10 cellular contexts compared by ENCODE assay signal in genomic region chr4:129094347-129094746, GRCh38. TPM values are rescaled to one million over a fixed set of nuclear protein-coding genes. Genes with fewer than 3 reads are reported as not detected.
DNase-seq lines count a peak whose midpoint lies in the region; ATAC-seq and TF ChIP-seq lines count a peak whose summit lies in the region.
"Had no signal": no experiment of that assay in that cellular context is flagged by ENCODE, and none has a peak within 500 bp of the region (broad histone marks: within the 10 kb centered on the region; RNA-seq: fewer than 3 reads in every experiment).

No MANE protein-coding gene starts in this region.

- TF ChIP-seq EP300 in gastroesophageal sphincter (IDR thresholded peaks at IDR 0.05): no peak
- no peak for TF ChIP-seq EP300 in tibial nerve (IDR thresholded peaks at IDR 0.05)

- ATAC-seq in heart left ventricle (no peak), left ventricle myocardium superior (no peak), gastroesophageal sphincter (no peak), HG03097 (IDR thresholded peaks at IDR 0.05; ENCODE audit: low FRiP score, unreplicated experiment) (no peak)

- no peak for DNase-seq in heart left ventricle
- no peak for DNase-seq in left ventricle myocardium superior
- DNase-seq in SJCRH30: no peak
- no peak for DNase-seq in tibial nerve (ENCODE audit: low spot score in 2 of 2)
- DNase-seq in NCI-H2171 treated with DMSO at 0.1 percent for 48 hours (lab: John Stamatoyannopoulos, UW): no peak
- no peak for DNase-seq in NCI-H2081 treated with DMSO at 0.1 percent for 48 hours (lab: John Stamatoyannopoulos, UW)
- DNase-seq: activated naive CD4-positive, alpha-beta T cell treated with Interleukin-2 at 50 U/mL for 16 hours; NCI-H1436 had no signal

- no peaks in the 10 kb centered on the region for H3K36me3 ChIP-seq in heart left ventricle
- H3K36me3 ChIP-seq in SJCRH30: no peaks in the 10 kb centered on the region
- no peaks in the 10 kb centered on the region for H3K36me3 ChIP-seq in gastroesophageal sphincter
- H3K36me3 ChIP-seq in tibial nerve: no peaks in the 10 kb centered on the region

- TF ChIP-seq POLR2A in heart left ventricle (IDR thresholded peaks at IDR 0.05) (no peak), gastroesophageal sphincter (IDR thresholded peaks at IDR 0.05) (no peak), tibial nerve (IDR thresholded peaks at IDR 0.05) (no peak)

- WGBS in heart left ventricle, 4 donors: 77 to 89% (median 81%) methylated on average over 3 of the region's 3 CpGs
- WGBS in gastroesophageal sphincter (ENCODE audit: low coverage in 1 of 2), 2 donors: 56 to 67% methylated on average over 3 of the region's 3 CpGs
- 66 to 73% methylated on average over 3 of the region's 3 CpGs for WGBS in tibial nerve, 2 donors

- no peaks in the 10 kb centered on the region for H3K9me3 ChIP-seq in heart left ventricle
- H3K9me3 ChIP-seq in SJCRH30 (replicated peaks): no peaks in the 10 kb centered on the region
- H3K9me3 ChIP-seq in gastroesophageal sphincter: no peaks in the 10 kb centered on the region
- no peaks in the 10 kb centered on the region for H3K9me3 ChIP-seq in tibial nerve

- H3K27ac ChIP-seq in heart left ventricle (peak overlapping the region in 4 of 12 donors; percentile 95 to 98 (median 98)), SJCRH30 (no peak overlapping the region), gastroesophageal sphincter (peak overlapping the region; percentile 93 to 98 (median 94)), tibial nerve (peak overlapping the region in 3 of 4 donors; percentile 88 to 95 (median 92))

- intact Hi-C loops in heart left ventricle (cut with DNase I) (loop anchor here in 3 of 10 donors (5.0 to 10.0 kb wide), 5 partner anchors 280 to 1032 kb away; partner anchors contain the start of genes PGRMC2 (in 2 of the 3) and LARP1B (in 1 of the 3)), left ventricle myocardium superior (cut with micrococcal nuclease) (no loop called here)

- H3K27me3 ChIP-seq in heart left ventricle (no peaks in the 10 kb centered on the region), SJCRH30 (no peaks in the 10 kb centered on the region), gastroesophageal sphincter (no peaks in the 10 kb centered on the region), tibial nerve (no peaks in the 10 kb centered on the region)

- peak overlapping the region in 9 of 12 donors; percentile 50 to 92 (median 79) for H3K4me3 ChIP-seq in heart left ventricle
- peak overlapping the region; percentile 72 for H3K4me3 ChIP-seq in SJCRH30
- H3K4me3 ChIP-seq in gastroesophageal sphincter: peak overlapping the region; percentile 76 to 82
- H3K4me3 ChIP-seq in tibial nerve: peak overlapping the region in 2 of 4 donors; percentile 53 to 61

- no peak for TF ChIP-seq CTCF in heart left ventricle (IDR thresholded peaks at IDR 0.05)
- no peak for TF ChIP-seq CTCF in gastroesophageal sphincter (IDR thresholded peaks at IDR 0.05)
- no peak for TF ChIP-seq CTCF in tibial nerve (IDR thresholded peaks at IDR 0.05)

- H3K4me1 ChIP-seq in heart left ventricle (peaks cover 0 to 55% (median 23%) of the 10 kb centered on the region in 12 donors), SJCRH30 (no peaks in the 10 kb centered on the region), gastroesophageal sphincter (peaks cover 10 to 42% (median 11%) of the 10 kb centered on the region in 3 donors), tibial nerve (peaks cover 0 to 42% (median 7%) of the 10 kb centered on the region in 4 donors)

RNA-seq across cellular contexts. Expression of gene SCLT1, which starts 1.0 kb away (rescaled TPM):
- total RNA-seq in heart left ventricle (10 to 100 TPM in 6 of 9 donors, 1 to 10 TPM in 3; 5.3 to 13.7 (median 10.8) TPM), left ventricle myocardium superior (7.7 TPM), gastroesophageal sphincter (10 to 100 TPM in 2 of 4 donors, 1 to 10 TPM in 2; 5.2 to 26.0 (median 9.0) TPM), tibial nerve (10 to 100 TPM in 3 of 4 donors, 1 to 10 TPM in 1; 9.2 to 28.8 (median 18.6) TPM)
- 1 to 10 TPM; 3.4 to 3.9 TPM for polyA plus RNA-seq in heart left ventricle
- total RNA-seq in SJCRH30 (2014; rRNA removed; shearing (Covaris generic)): 22.1 and 23.2 TPM in 2 replicates

RNA-seq across cellular contexts. Expression of gene C4orf33, which starts 1.6 kb away (rescaled TPM):
- total RNA-seq in heart left ventricle: 10 to 100 TPM in 1 of 9 donors, 1 to 10 TPM in 8; 2.8 to 11.7 (median 4.3) TPM
- 1 to 10 TPM; 3.8 to 4.4 TPM for polyA plus RNA-seq in heart left ventricle
- total RNA-seq in left ventricle myocardium superior: 4.3 TPM
- 7.2 and 9.1 TPM in 2 replicates for total RNA-seq in SJCRH30 (2014; rRNA removed; shearing (Covaris generic))
- 10 to 100 TPM in 1 of 4 donors, 1 to 10 TPM in 3; 4.8 to 12.5 (median 7.6) TPM for total RNA-seq in gastroesophageal sphincter
- 10 to 100 TPM in 2 of 4 donors, 1 to 10 TPM in 2; 3.3 to 12.1 (median 8.1) TPM for total RNA-seq in tibial nerve
